ENCODE assay signal across 11 cellular contexts in the genomic region with DNA sequence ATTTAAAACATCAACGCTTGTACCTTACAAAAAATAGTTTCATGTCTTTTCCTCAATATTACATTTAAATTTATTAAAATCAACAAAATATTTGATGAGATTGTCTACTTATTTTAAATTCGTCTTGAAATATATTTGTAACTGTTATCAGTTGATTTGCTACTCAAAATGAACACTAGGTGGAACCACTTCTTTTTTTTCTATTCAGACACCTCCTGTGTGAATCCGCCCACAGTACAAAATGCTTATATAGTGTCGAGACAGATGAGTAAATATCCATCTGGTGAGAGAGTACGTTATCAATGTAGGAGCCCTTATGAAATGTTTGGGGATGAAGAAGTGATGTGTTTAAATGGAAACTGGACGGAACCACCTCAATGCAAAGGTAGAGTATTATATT. TPM values are rescaled to one million over a fixed set of nuclear protein-coding genes. Genes with fewer than 3 reads are reported as not detected.
DNase-seq lines count a peak whose midpoint lies in the region; ATAC-seq, FAIRE-seq and TF ChIP-seq lines count a peak whose summit lies in the region.
"Not testable (repeated sequence)": the region's sequence is repeated elsewhere in the genome, so short reads cannot be mapped to it uniquely, and the experiment has no call there.
"Had no signal": no experiment of that assay in that cellular context is flagged by ENCODE, and none has a peak within 500 bp of the region (broad histone marks: within the 10 kb centered on the region; RNA-seq: fewer than 3 reads in every experiment).

No MANE protein-coding gene starts in this region.

- not testable (repeated sequence) for H3K27ac ChIP-seq in PC-9

- H3K9me2 ChIP-seq in PC-9 (ENCODE audit: insufficient read depth), result not testable (repeated sequence)

- H4K20me1 ChIP-seq in PC-9 (ENCODE audit: insufficient read depth), result not testable (repeated sequence)

- H3K4me3 ChIP-seq in PC-9; cardiac fibroblast (replicated peaks in 1 of 2; ENCODE audit: low read depth in 2 of 2, low read length in 2 of 2): not testable (repeated sequence)

- 0 out of 2 replicates have a peak overlapping the region, but pooled peaks have one; percentile 39 for H2AFZ ChIP-seq in PC-9

- H3K27me3 ChIP-seq in PC-9 (ENCODE audit: insufficient read depth, low read depth), result not testable (repeated sequence)

- not testable (repeated sequence) for H3K36me3 ChIP-seq in PC-9 (ENCODE audit: low read depth)

- peak; percentile 94 for ATAC-seq in HG03520 (IDR thresholded peaks at IDR 0.05; ENCODE audit: unreplicated experiment)

- FAIRE-seq in GM12892 (lab: Jason Lieb, UNC), result peak; percentile 86

- intact Hi-C loops in PC-9 (cut with micrococcal nuclease; ENCODE audit: unreplicated experiment), result loop anchor here (5.0 kb wide), 1 partner anchor 614 kb away; no protein-coding TSS in a partner anchor

- not testable (repeated sequence) for TF ChIP-seq POLR2A in GM12892 (IDR thresholded peaks at IDR 0.05; ENCODE audit: low read depth, low read length)

- POLR2A ChIA-PET in PC-9 (lab: Charles Lee; ENCODE audit: unreplicated experiment), result not testable (repeated sequence)

- not testable (repeated sequence) for H3F3A ChIP-seq in PC-9 (ENCODE audit: insufficient read depth, low read depth)

- DNase-seq in ACHN (peak; percentile 66), H4 (ENCODE audit: low spot score) (peak; percentile 37), NCI-H187 treated with DMSO at 0.1 percent for 48 hours (lab: John Stamatoyannopoulos, UW) (peak; percentile 69), cardiac fibroblast (ENCODE audit: low read depth in 2 of 2) (peak; percentile 42 to 63), kidney tubule cell (ENCODE audit: low spot score) (peak; percentile 18)
- DNase-seq in GM12892 (ENCODE audit: insufficient read length); PC-9: not testable (repeated sequence)

- H3K9me3 ChIP-seq in PC-9 (ENCODE audit: insufficient read depth, low read depth), result not testable (repeated sequence)

- TF ChIP-seq CTCF in PC-9 (conservative IDR thresholded peaks at IDR 0.05) (peak; percentile 75), cardiac fibroblast (IDR thresholded peaks at IDR 0.05; ENCODE audit: low read depth, low read length) (peak; percentile 20)

- H3K4me1 ChIP-seq in PC-9 (replicated peaks; ENCODE audit: insufficient read depth), result not testable (repeated sequence)

- CTCF ChIA-PET in PC-9 (lab: Charles Lee), result not testable (repeated sequence)

- in situ Hi-C loops in ACHN (cut with HindIII; ENCODE audit: low pct_ligation_motif_present, low pct_unique_long_range_greater_than_20kb, low sequenced_read_pairs), result not testable (repeated sequence)

- H3K79me2 ChIP-seq in PC-9 (ENCODE audit: low read depth), result not testable (repeated sequence)

- not testable (repeated sequence) for BruUV-seq in PC-9 (replicated peaks; lab: Mats Ljungman, UMichigan)

- H3K4me2 ChIP-seq in PC-9, result peak overlapping the region; percentile 18

RNA-seq across cellular contexts. Expression of a gene that starts 31.4 kb away (rescaled TPM):
- not detected for polyA plus RNA-seq in GM12892 (2012; ENCODE audit: missing spikeins)
- total RNA-seq in H4 (2014; rRNA removed; shearing (Covaris generic)), result not detected in 2 replicates
- total RNA-seq in PC-9 (2021), result 0.28 TPM in 1 of 2 replicates, not detected in the other
- total RNA-seq: activated CD4-positive, alpha-beta T cell treated with anti-CD3 and anti-CD28 coated beads, Interleukin-2, amount 10 ng/mL, durations not matched to agents 7 days and 5 days; esophagus muscularis mucosa; suprapubic skin had no signal
